ENCODE assay signal across 17 cellular contexts in the genomic region with DNA sequence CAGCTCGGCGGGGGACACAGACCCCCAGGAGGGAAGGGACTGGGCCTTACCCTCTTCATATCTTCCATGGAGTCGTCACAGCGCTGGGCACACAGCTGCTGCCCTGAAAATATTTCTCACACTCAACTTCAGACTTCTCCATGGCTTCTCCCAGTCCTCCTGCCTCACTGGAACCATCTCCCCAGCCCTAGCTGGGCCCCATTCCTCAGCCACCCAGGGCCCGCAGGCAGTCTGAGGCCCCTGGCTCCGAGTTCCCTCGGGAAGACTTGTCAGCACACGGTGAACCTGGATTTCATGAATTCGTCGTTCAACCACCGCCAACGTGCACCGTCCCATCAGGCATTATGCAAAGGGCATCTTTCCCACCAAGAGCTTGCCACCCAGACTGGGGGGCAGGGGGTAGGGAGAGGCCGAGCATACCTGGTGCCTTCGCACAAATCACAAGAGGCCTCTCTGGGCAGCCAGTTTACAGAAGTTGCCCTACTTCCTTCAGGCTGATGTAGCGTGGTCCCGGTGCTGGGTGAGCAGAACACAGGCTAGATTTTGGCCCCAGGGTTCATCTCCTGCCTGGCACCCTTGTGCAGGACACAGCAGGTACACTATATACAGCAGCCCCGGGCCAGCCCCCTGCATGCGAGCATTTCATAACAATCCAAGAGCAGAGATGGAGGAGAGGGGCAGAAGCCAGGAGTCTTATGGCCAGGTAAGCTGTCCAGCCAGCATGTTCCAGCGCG. TPM values are rescaled to one million over a fixed set of nuclear protein-coding genes. Genes with fewer than 3 reads are reported as not detected.
A peak's percentile ranks its signal among the peaks of the same experiment; 100 is the strongest.
DNase-seq lines count a peak whose midpoint lies in the region; ATAC-seq and TF ChIP-seq lines count a peak whose summit lies in the region.
"Had no signal": no experiment of that assay in that cellular context is flagged by ENCODE, and none has a peak within 500 bp of the region (broad histone marks: within the 10 kb centered on the region; RNA-seq: fewer than 3 reads in every experiment).

No MANE protein-coding gene starts in this region.

- TF ChIP-seq CTCF in RWPE1 (conservative IDR thresholded peaks at IDR 0.05; ENCODE audit: low read depth) (no peak), upper lobe of right lung (IDR thresholded peaks at IDR 0.05) (no peak)

- ATAC-seq in upper lobe of right lung (no peak), GM21515 (IDR thresholded peaks at IDR 0.05; ENCODE audit: unreplicated experiment) (no peak)

- no peak overlapping the region for H2AFZ ChIP-seq in trophoblast cell (ENCODE audit: insufficient read depth, low read length, poor library complexity)
- H2AFZ ChIP-seq: neural progenitor cell had no signal

- peak overlapping the region; percentile 23 for H3K18ac ChIP-seq in trophoblast cell (ENCODE audit: low read length)

- DNase-seq in RWPE1 (ENCODE audit: low spot score) (no peak), trophoblast cell (peak in 1 of 2 donors; percentile 48), upper lobe of right lung (no peak), SIG-M5 treated with dmso at 0.1 percent for 504 hours (lab: John Stamatoyannopoulos, UW; ENCODE audit: unreplicated experiment) (no peak), NCI-H345 (lab: John Stamatoyannopoulos, UW) (no peak)
- DNase-seq: activated CD4-positive, alpha-beta memory T cell treated with anti-CD3 and anti-CD28 coated beads for 36 hours; activated naive CD4-positive, alpha-beta T cell treated with anti-CD3 and anti-CD28 coated beads for 36 hours; activated T-cell treated with anti-CD3 and anti-CD28 coated beads, Interleukin-2, amount 50 U/mL, for 1 hour; glutamatergic neuron; immature natural killer cell; NCI-H1105; NCI-H2171 treated with DMSO at 0.1 percent for 48 hours had no signal

- H3K27ac ChIP-seq in RWPE1 (peak overlapping the region; percentile 100), esophagus (ENCODE audit: low read depth in 2 of 2, low read length in 1 of 2) (peak overlapping the region; percentile 80 to 88), trophoblast cell (ENCODE audit: low read depth, low read length) (no peak overlapping the region), upper lobe of right lung (peak overlapping the region; percentile 70)
- H3K27ac ChIP-seq: BLaER1, KMS-11, neural progenitor cell had no signal

- no peak overlapping the region for H3K4me2 ChIP-seq in trophoblast cell (ENCODE audit: low read length)
- H3K4me2 ChIP-seq: BLaER1, KMS-11, neural progenitor cell had no signal

- POLR2A ChIA-PET in RWPE1 (lab: Yijun Ruan, JAX; ENCODE audit: low non-redundant PET) = interaction anchor here (1.4 kb wide), 1 partner anchor 15 kb away, joined by 4 read pairs; no protein-coding TSS in a partner anchor

- peaks cover 3% of the 10 kb centered on the region for H3K79me2 ChIP-seq in trophoblast cell (ENCODE audit: control insufficient read depth, insufficient read depth, low read length, poor library complexity)

- H3K9me3 ChIP-seq in esophagus (ENCODE audit: control insufficient read depth in 2 of 2, insufficient read depth in 1 of 2, low read depth in 1 of 2, low read length in 1 of 2) = no peaks in the 10 kb centered on the region
- no peaks in the 10 kb centered on the region for H3K9me3 ChIP-seq in trophoblast cell (ENCODE audit: insufficient read depth, low read depth, low read length)
- H3K9me3 ChIP-seq in upper lobe of right lung = no peaks in the 10 kb centered on the region
- H3K9me3 ChIP-seq: BLaER1 had no signal

- H3K4me1 ChIP-seq in esophagus (ENCODE audit: control insufficient read depth in 2 of 2, insufficient read depth in 2 of 2, low read length in 1 of 2) (peaks cover 12 to 32% of the 10 kb centered on the region in 2 donors), trophoblast cell (ENCODE audit: control insufficient read depth in 1 of 2, insufficient read depth in 2 of 2, low read length in 2 of 2) (peaks cover 31 to 35% of the 10 kb centered on the region in 2 experiments), upper lobe of right lung (peaks cover 49% of the 10 kb centered on the region)
- H3K4me1 ChIP-seq: neural progenitor cell had no signal

- CTCF ChIA-PET in RWPE1 (lab: Yijun Ruan, JAX) = interaction anchor here (0.8 kb wide), 1 partner anchor 45 kb away, joined by 5 read pairs; no protein-coding TSS in a partner anchor

- WGBS in esophagus, 2 donors = 50 to 69% methylated on average over 21 of the region's 21 CpGs
- whole genome bisulfite sequencing in trophoblast cell (ENCODE audit: extremely low coverage, insufficient coverage, insufficient read length) = no CpG with 5 or more reads among the region's 21 CpGs

- no peak overlapping the region for H3K4me3 ChIP-seq in esophagus (ENCODE audit: low read depth in 1 of 2, low read length in 2 of 2)
- no peak overlapping the region for H3K4me3 ChIP-seq in trophoblast cell (ENCODE audit: low read depth, low read length)
- no peak overlapping the region for H3K4me3 ChIP-seq in upper lobe of right lung
- H3K4me3 ChIP-seq: BLaER1, neural progenitor cell had no signal

- no peak overlapping the region for H3K9ac ChIP-seq in trophoblast cell (ENCODE audit: low read length)
- H3K9ac ChIP-seq: BLaER1, KMS-11, neural progenitor cell had no signal

- peak overlapping the region; percentile 95 for H4K91ac ChIP-seq in trophoblast cell (ENCODE audit: low read depth, low read length)

- intact Hi-C loops in upper lobe of right lung (cut with DNase I) = no loop called here

- H3K4ac ChIP-seq in trophoblast cell (ENCODE audit: low read depth, low read length) = peak overlapping the region; percentile 43

- H4K8ac ChIP-seq in trophoblast cell (ENCODE audit: low read depth, low read length) = peak overlapping the region; percentile 30

- H3K36me3 ChIP-seq in esophagus (ENCODE audit: control insufficient read depth in 2 of 2, insufficient read depth in 2 of 2, low read length in 1 of 2) (no peaks in the 10 kb centered on the region), trophoblast cell (ENCODE audit: control insufficient read depth in 1 of 2, insufficient read depth in 2 of 2, low read length in 2 of 2) (no peaks in the 10 kb centered on the region), upper lobe of right lung (no peaks in the 10 kb centered on the region)
- H3K36me3 ChIP-seq: BLaER1, neural progenitor cell had no signal

- H3K27me3 ChIP-seq in esophagus (ENCODE audit: control insufficient read depth in 1 of 2, insufficient read depth in 2 of 2, low read length in 2 of 2) (no peaks in the 10 kb centered on the region), trophoblast cell (ENCODE audit: insufficient read depth, low read length) (no peaks in the 10 kb centered on the region), upper lobe of right lung (no peaks in the 10 kb centered on the region)
- H3K27me3 ChIP-seq: BLaER1, neural progenitor cell had no signal

- H3K79me1 ChIP-seq in trophoblast cell (ENCODE audit: low read length) = peaks cover 35% of the 10 kb centered on the region

- no peak overlapping the region for H4K12ac ChIP-seq in trophoblast cell (ENCODE audit: low read depth, low read length)

- H2BK120ac ChIP-seq in trophoblast cell (ENCODE audit: insufficient read depth, low read length, poor library complexity) = peak overlapping the region; percentile 96

- no peak overlapping the region for H2BK5ac ChIP-seq in trophoblast cell (ENCODE audit: low read depth, low read length, poor library complexity)

- peak overlapping the region; percentile 82 for H2BK12ac ChIP-seq in trophoblast cell (ENCODE audit: low read length)

- H3K14ac ChIP-seq in trophoblast cell (ENCODE audit: low read length) = peak overlapping the region; percentile 73

- peak overlapping the region; percentile 84 for H2AK5ac ChIP-seq in trophoblast cell (ENCODE audit: low read length)

- H3K23ac ChIP-seq in trophoblast cell (ENCODE audit: low read length) = no peak overlapping the region

RNA-seq across cellular contexts. Expression of a gene that starts 44.2 kb away (rescaled TPM):
- polyA plus RNA-seq in esophagus = 1 to 10 TPM; 4.7 to 5.5 TPM
- 3.7 and 4.1 TPM in 2 replicates for polyA plus RNA-seq in trophoblast cell (2013)
- 117 TPM for total RNA-seq in upper lobe of right lung
